In the genomic region with DNA sequence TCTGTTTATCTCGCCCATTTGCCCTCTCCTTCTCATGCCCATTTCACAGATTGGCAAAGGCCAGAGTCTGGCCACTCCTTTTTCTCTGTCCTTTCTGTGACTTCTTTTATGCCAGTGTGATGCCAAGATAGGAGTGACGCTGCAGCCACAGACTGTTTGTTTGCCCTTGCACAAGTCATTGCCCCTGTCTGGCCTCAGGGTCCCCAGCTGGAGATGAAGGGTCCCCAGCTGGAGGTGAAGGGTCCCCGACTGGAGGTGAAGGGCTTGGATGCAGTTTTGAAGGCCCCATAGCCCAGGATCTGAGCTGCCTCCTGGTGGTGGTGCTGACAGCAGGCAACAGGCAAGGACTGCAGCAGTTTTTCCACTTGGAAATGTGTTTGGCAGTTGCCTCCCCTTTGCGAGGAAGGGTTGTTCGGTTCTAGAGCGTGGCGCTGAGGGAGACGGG, we compare ENCODE assay signal across 9 cellular contexts. TPM values are rescaled to one million over a fixed set of nuclear protein-coding genes. Genes with fewer than 3 reads are reported as not detected.
A peak's percentile ranks its signal among the peaks of the same experiment; 100 is the strongest.
DNase-seq lines count a peak whose midpoint lies in the region; ATAC-seq, FAIRE-seq and TF ChIP-seq lines count a peak whose summit lies in the region.
"Had no signal": no experiment of that assay in that cellular context is flagged by ENCODE, and none has a peak within 500 bp of the region (broad histone marks: within the 10 kb centered on the region; RNA-seq: fewer than 3 reads in every experiment).

No MANE protein-coding gene starts in this region.

- TF ChIP-seq CTCF in AG04450 (IDR thresholded peaks at IDR 0.05; ENCODE audit: low read depth, low read length) (peak; percentile 91), chondrocyte (IDR thresholded peaks at IDR 0.05) (peak; percentile 77), HepG2 (CRISPR knock-in tag; IDR thresholded peaks at IDR 0.05) (peak; percentile 60), lower leg skin (IDR thresholded peaks at IDR 0.05) (no peak)

- POLR2A ChIA-PET in AG04450 (lab: Yijun Ruan, JAX), result interaction anchor here (0.6 to 3.8 kb wide), 4 partner anchors 23 to 56 kb away, joined by 3 to 15 read pairs (median 5); no protein-coding TSS in a partner anchor
- POLR2A ChIA-PET in HepG2 (lab: Yijun Ruan, JAX), result no interaction called here
- POLR2A ChIA-PET in naive thymus-derived CD4-positive, alpha-beta T cell (lab: Charles Lee), result no interaction called here

- TF ChIP-seq EP300 in HepG2 (IDR thresholded peaks at IDR 0.05; ENCODE audit: low read depth in 2 of 2, low read length in 2 of 2), result no peak
- no peak for TF ChIP-seq EP300 in HepG2 (CRISPR knock-in tag; IDR thresholded peaks at IDR 0.05; ENCODE audit: borderline replicate concordance)

- H3K79me2 ChIP-seq in HepG2 (ENCODE audit: insufficient read depth, low read length), result no peaks in the 10 kb centered on the region

- no TSS peak for BruUV-seq in HepG2 (replicated peaks; lab: Mats Ljungman, UMichigan)

- intact Hi-C loops in HepG2 (cut with micrococcal nuclease; ENCODE audit: unreplicated experiment), result loop anchor here (1.0 kb wide), 1 partner anchor 365 kb away; no protein-coding TSS in a partner anchor
- intact Hi-C loops in naive thymus-derived CD4-positive, alpha-beta T cell (cut with micrococcal nuclease), result no loop called here
- intact Hi-C loops in activated CD4-positive, alpha-beta T cell treated with anti-CD3 and anti-CD28 coated beads, Interleukin-2, amount 10 ng/mL, durations not matched to agents 24 days and 14 days (cut with micrococcal nuclease), result no loop called here
- intact Hi-C loops in lower leg skin (cut with DNase I; ENCODE audit: low total_unique reads), result no loop called here

- H3K4me1 ChIP-seq in HUES64 (ENCODE audit: insufficient read depth, low read length) (peaks cover 28% of the 10 kb centered on the region), HepG2 (ENCODE audit: insufficient read depth, low read length) (peaks cover 13% of the 10 kb centered on the region)
- no peaks in the 10 kb centered on the region for H3K4me1 ChIP-seq in naive thymus-derived CD4-positive, alpha-beta T cell (ENCODE audit: control insufficient read depth in 2 of 2, insufficient read depth in 2 of 2, low read length in 2 of 2)

- peaks cover 78% of the 10 kb centered on the region for H3K4me1 Mint-ChIP-seq in chondrocyte (ENCODE audit: low read depth)
- H3K4me1 Mint-ChIP-seq in naive thymus-derived CD4-positive, alpha-beta T cell, result peaks cover 0 to 7% (median 0%) of the 10 kb centered on the region in 7 donors
- H3K4me1 Mint-ChIP-seq in activated CD4-positive, alpha-beta T cell treated with anti-CD3 and anti-CD28 coated beads, Interleukin-2, amount 10 ng/mL, durations not matched to agents 24 days and 14 days, result peaks cover 1% of the 10 kb centered on the region
- H3K4me1 Mint-ChIP-seq: memory B cell had no signal

- no peaks in the 10 kb centered on the region for H3K36me3 Mint-ChIP-seq in chondrocyte (ENCODE audit: low read depth)
- H3K36me3 Mint-ChIP-seq in naive thymus-derived CD4-positive, alpha-beta T cell, result no peaks in the 10 kb centered on the region
- no peaks in the 10 kb centered on the region for H3K36me3 Mint-ChIP-seq in activated CD4-positive, alpha-beta T cell treated with anti-CD3 and anti-CD28 coated beads, Interleukin-2, amount 10 ng/mL, durations not matched to agents 24 days and 14 days (ENCODE audit: low read depth)
- H3K36me3 Mint-ChIP-seq: memory B cell had no signal

- DNase-seq in AG04450 (ENCODE audit: low read depth, low spot score) (no peak), chondrocyte (ENCODE audit: low spot score) (no peak), HepG2 (ENCODE audit: low spot score) (peak; percentile 10), lower leg skin (ENCODE audit: low spot score in 2 of 2) (no peak), RKO (ENCODE audit: low spot score) (no peak)
- no peak for DNase-seq in naive thymus-derived CD4-positive, alpha-beta T cell
- no peak for DNase-seq in activated CD4-positive, alpha-beta T cell treated with anti-CD3 and anti-CD28 coated beads, Interleukin-2, amount 10 ng/mL, durations not matched to agents 24 days and 14 days

- H3K27ac Mint-ChIP-seq in chondrocyte (ENCODE audit: unreplicated experiment), result peak overlapping the region; percentile 99
- no peak overlapping the region for H3K27ac Mint-ChIP-seq in naive thymus-derived CD4-positive, alpha-beta T cell
- no peak overlapping the region for H3K27ac Mint-ChIP-seq in activated CD4-positive, alpha-beta T cell treated with anti-CD3 and anti-CD28 coated beads, Interleukin-2, amount 10 ng/mL, durations not matched to agents 24 days and 14 days
- H3K27ac Mint-ChIP-seq: memory B cell had no signal

- TF ChIP-seq RAD21 in HepG2 (CRISPR knock-in tag; IDR thresholded peaks at IDR 0.05), result no peak

- peak; percentile 53 for ATAC-seq in HepG2
- ATAC-seq in naive thymus-derived CD4-positive, alpha-beta T cell, result no peak

- H3K9me3 ChIP-seq in AG04450 (ENCODE audit: control insufficient read depth, insufficient read depth, low read length), result no peaks in the 10 kb centered on the region; the same call in 1 of the 2 replicates
- H3K9me3 ChIP-seq in HUES64 (ENCODE audit: insufficient read depth, low read depth, low read length), result no peaks in the 10 kb centered on the region
- no peaks in the 10 kb centered on the region for H3K9me3 ChIP-seq in HepG2 (ENCODE audit: low read length)
- no peaks in the 10 kb centered on the region for H3K9me3 ChIP-seq in naive thymus-derived CD4-positive, alpha-beta T cell (ENCODE audit: control insufficient read depth in 2 of 3, low read length in 3 of 3)

- WGBS in HUES64, result 62% methylated on average over 8 of the region's 8 CpGs
- 13% methylated on average over 3 of the region's 8 CpGs for WGBS in HepG2 (ENCODE audit: low lambda C conversion rate)
- WGBS in lower leg skin, 2 donors, result 58 to 66% methylated on average over 8 of the region's 8 CpGs

- H3K9ac ChIP-seq in HUES64 (ENCODE audit: low read depth, low read length), result no peak overlapping the region
- H3K9ac ChIP-seq in HepG2 (ENCODE audit: insufficient read depth, low read depth, low read length), result no peak overlapping the region

- in situ Hi-C loops in HepG2 (cut with HindIII; ENCODE audit: extremely low pct_ligation_motif_present, low pct_unique_long_range_greater_than_20kb), result no loop called here

- H3K27me3 ChIP-seq in AG04450 (ENCODE audit: control insufficient read depth, insufficient read depth, low read length), result no peaks in the 10 kb centered on the region
- no peaks in the 10 kb centered on the region for H3K27me3 ChIP-seq in HUES64 (ENCODE audit: insufficient read depth, low read length)
- H3K27me3 ChIP-seq in HepG2 (ENCODE audit: control insufficient read depth in 1 of 2, insufficient read depth in 2 of 2, low read length in 2 of 2), result peaks cover 0 to 7% of the 10 kb centered on the region in 2 experiments; a peak in 2 of 5 replicates
- no peaks in the 10 kb centered on the region for H3K27me3 ChIP-seq in naive thymus-derived CD4-positive, alpha-beta T cell (ENCODE audit: control insufficient read depth in 2 of 2, insufficient read depth in 2 of 2, low read length in 2 of 2)

- H3K36me3 ChIP-seq in HUES64 (ENCODE audit: insufficient read depth, low read length) (no peaks in the 10 kb centered on the region), HepG2 (replicated peaks in 1 of 2; ENCODE audit: control insufficient read depth in 1 of 2, insufficient read depth in 2 of 2, low read length in 2 of 2) (no peaks in the 10 kb centered on the region)
- no peaks in the 10 kb centered on the region for H3K36me3 ChIP-seq in naive thymus-derived CD4-positive, alpha-beta T cell (ENCODE audit: control insufficient read depth in 2 of 3, insufficient read depth in 3 of 3, low read length in 3 of 3)

- no peak for FAIRE-seq in HepG2 (lab: Jason Lieb, UNC)

- no peak overlapping the region for H3K4me2 ChIP-seq in HepG2 (ENCODE audit: low read depth, low read length)

- H3K27me3 Mint-ChIP-seq in chondrocyte (ENCODE audit: low read depth), result no peaks in the 10 kb centered on the region
- no peaks in the 10 kb centered on the region for H3K27me3 Mint-ChIP-seq in naive thymus-derived CD4-positive, alpha-beta T cell
- no peaks in the 10 kb centered on the region for H3K27me3 Mint-ChIP-seq in activated CD4-positive, alpha-beta T cell treated with anti-CD3 and anti-CD28 coated beads, Interleukin-2, amount 10 ng/mL, durations not matched to agents 24 days and 14 days

- no peaks in the 10 kb centered on the region for H3K9me3 Mint-ChIP-seq in chondrocyte (ENCODE audit: low read depth)
- peaks cover 0 to 1% (median 0%) of the 10 kb centered on the region in 11 donors for H3K9me3 Mint-ChIP-seq in naive thymus-derived CD4-positive, alpha-beta T cell
- no peaks in the 10 kb centered on the region for H3K9me3 Mint-ChIP-seq in activated CD4-positive, alpha-beta T cell treated with anti-CD3 and anti-CD28 coated beads, Interleukin-2, amount 10 ng/mL, durations not matched to agents 24 days and 14 days
- H3K9me3 Mint-ChIP-seq: memory B cell had no signal

- no peak for TF ChIP-seq POLR2A in HepG2 (IDR thresholded peaks at IDR 0.05; ENCODE audit: insufficient read depth in 1 of 2, low read depth in 2 of 2, low read length in 2 of 2)
- TF ChIP-seq POLR2A in lower leg skin (IDR thresholded peaks at IDR 0.05), result no peak

- CTCF ChIA-PET in AG04450 (lab: Charles Lee), result interaction anchor here (0.5 to 4.4 kb wide), 6 partner anchors 13 to 471 kb away, joined by 3 to 38 read pairs (median 4); no protein-coding TSS in a partner anchor
- CTCF ChIA-PET in HepG2 (lab: Yijun Ruan, JAX; ENCODE audit: low intra/inter-chr PET ratio, low total read pairs), result interaction anchor here (1.3 kb wide), 1 partner anchor 343 kb away, joined by 5 read pairs; no protein-coding TSS in a partner anchor
- CTCF ChIA-PET in naive thymus-derived CD4-positive, alpha-beta T cell (lab: Charles Lee), result no interaction called here

- H3K4me3 ChIP-seq in AG04450 (ENCODE audit: low read depth, low read length) (no peak overlapping the region), HUES64 (ENCODE audit: low read length) (no peak overlapping the region), HepG2 (replicated peaks in 1 of 3; ENCODE audit: insufficient read depth in 1 of 3, low read depth in 2 of 3, low read length in 3 of 3) (no peak overlapping the region), lower leg skin (ENCODE audit: low read depth, poor library complexity, severe bottlenecking) (no peak overlapping the region)
- no peak overlapping the region for H3K4me3 ChIP-seq in naive thymus-derived CD4-positive, alpha-beta T cell (ENCODE audit: low read length)

- H4K20me1 ChIP-seq in HepG2 (ENCODE audit: insufficient read depth, low read length), result no peaks in the 10 kb centered on the region

- H3K27ac ChIP-seq in AG04450 (ENCODE audit: low read depth, low read length) (peak overlapping the region; percentile 77), HUES64 (ENCODE audit: low read depth, low read length) (peak overlapping the region; percentile 94; the same call in 1 of the 2 replicates), HepG2 (ENCODE audit: extremely low read length, insufficient read depth, low read length) (no peak overlapping the region)
- no peak overlapping the region for H3K27ac ChIP-seq in naive thymus-derived CD4-positive, alpha-beta T cell (ENCODE audit: low read depth, low read length)

- no peak overlapping the region for H2AFZ ChIP-seq in HepG2 (ENCODE audit: low read length)

- peak overlapping the region; percentile 31 for H3K4me3 Mint-ChIP-seq in chondrocyte (ENCODE audit: unreplicated experiment)
- H3K4me3 Mint-ChIP-seq in naive thymus-derived CD4-positive, alpha-beta T cell, result no peak overlapping the region
- H3K4me3 Mint-ChIP-seq in activated CD4-positive, alpha-beta T cell treated with anti-CD3 and anti-CD28 coated beads, Interleukin-2, amount 10 ng/mL, durations not matched to agents 24 days and 14 days, result no peak overlapping the region
- H3K4me3 Mint-ChIP-seq: memory B cell had no signal

RNA-seq across cellular contexts. Expression of gene SLC29A3, which starts 50.8 kb away (rescaled TPM):
- polyA plus RNA-seq in AG04450 (2011; rRNA removed) (2.4 and 3.8 TPM in 2 replicates), HepG2 (2011; rRNA removed) (11.8 and 14.4 TPM in 2 replicates)
- polyA minus RNA-seq in AG04450 (2011; rRNA and poly(A)+ RNA removed), result 3.6 and 4.4 TPM in 2 replicates
- 10.5 TPM for polyA plus RNA-seq in HUES64 (2013, experiment 1 of 2)
- polyA plus RNA-seq in HUES64 (2013, experiment 2 of 2), result 10.5 TPM
- total RNA-seq in chondrocyte (2.4 to 3.8 TPM (median 2.7 TPM) in 3 replicates), HepG2 (2016; rRNA removed; fragmentation: Illumina TruSeq; extraction: Trizol) (5.3 and 8.6 TPM in 2 replicates), lower leg skin (1 to 10 TPM; 1.1 to 5.7 (median 2.6) TPM)
- 3.3 and 4.1 TPM in 2 replicates for total RNA-seq in HepG2 (2016; cell fraction: cytosol; rRNA removed; fragmentation: Illumina TruSeq; extraction: Trizol; ENCODE audit: low read depth)
- total RNA-seq in HepG2 (2016; cell fraction: insoluble cytoplasmic fraction; rRNA removed; fragmentation: Illumina TruSeq; extraction: Trizol), result 5.0 and 9.4 TPM in 2 replicates
- 6.3 and 7.6 TPM in 2 replicates for total RNA-seq in HepG2 (2016; cell fraction: membrane; rRNA removed; fragmentation: Illumina TruSeq; extraction: Trizol)
- 9.6 and 10.1 TPM in 2 replicates for total RNA-seq in HepG2 (2016; cell fraction: nucleus; rRNA removed; fragmentation: Illumina TruSeq; extraction: Trizol)
- 11.4 and 13.2 TPM in 2 replicates for polyA plus RNA-seq in HepG2 (2011; cell fraction: cytosol; rRNA removed)
- 10.9 and 11.3 TPM in 2 replicates for polyA plus RNA-seq in HepG2 (2011; cell fraction: nucleus; rRNA removed)
- polyA plus RNA-seq in HepG2 (2012), result 13.5 and 17.5 TPM in 2 replicates
- 5.1 and 5.8 TPM in 2 replicates for polyA plus RNA-seq in HepG2 (2016; cell fraction: cytosol; fragmentation: Illumina TruSeq; extraction: Trizol; ENCODE audit: low read depth)
- 6.5 and 10.2 TPM in 2 replicates for polyA plus RNA-seq in HepG2 (2016; cell fraction: insoluble cytoplasmic fraction; fragmentation: Illumina TruSeq; extraction: Trizol; ENCODE audit: low read depth)
- 8.9 and 9.6 TPM in 2 replicates for polyA plus RNA-seq in HepG2 (2016; cell fraction: membrane; fragmentation: Illumina TruSeq; extraction: Trizol; ENCODE audit: low read depth)
- 19.0 and 21.6 TPM in 2 replicates for polyA plus RNA-seq in HepG2 (2016; cell fraction: nucleus; fragmentation: Illumina TruSeq; extraction: Trizol; ENCODE audit: insufficient read depth, low read depth)
- 18.5 and 33.8 TPM in 2 replicates for polyA minus RNA-seq in HepG2 (2011; rRNA and poly(A)+ RNA removed; ENCODE audit: low replicate concordance)
- 8.6 and 10.2 TPM in 2 replicates for polyA minus RNA-seq in HepG2 (2011; cell fraction: cytosol; rRNA and poly(A)+ RNA removed)
- 11.1 and 12.4 TPM in 2 replicates for polyA minus RNA-seq in HepG2 (2011; cell fraction: nucleus; rRNA and poly(A)+ RNA removed)
- 1 to 10 TPM; 3.5 to 7.2 (median 5.1) TPM for total RNA-seq in naive thymus-derived CD4-positive, alpha-beta T cell
- 10 to 100 TPM in 1 of 2 donors, 1 to 10 TPM in 1; 4.8 to 11.2 TPM for polyA plus RNA-seq in naive thymus-derived CD4-positive, alpha-beta T cell
- total RNA-seq in activated CD4-positive, alpha-beta T cell treated with anti-CD3 and anti-CD28 coated beads, Interleukin-2, amount 10 ng/mL, durations not matched to agents 24 days and 14 days, result 5.6 and 6.0 TPM in 2 replicates

RNA-seq across cellular contexts. Expression of gene UNC5B, which starts 55.9 kb away (rescaled TPM):
- polyA plus RNA-seq in AG04450 (2011; rRNA removed), result 8.1 and 10.2 TPM in 2 replicates
- polyA minus RNA-seq in AG04450 (2011; rRNA and poly(A)+ RNA removed), result 9.0 and 10.9 TPM in 2 replicates
- polyA plus RNA-seq in HUES64 (2013, experiment 1 of 2), result 14.5 TPM
- polyA plus RNA-seq in HUES64 (2013, experiment 2 of 2), result 13.3 TPM
- 36.4 to 61.1 TPM (median 57.9 TPM) in 3 replicates for total RNA-seq in chondrocyte
- total RNA-seq in HepG2 (2016; rRNA removed; fragmentation: Illumina TruSeq; extraction: Trizol), result 0.07 TPM in 1 of 2 replicates, not detected in the other
- not detected in 2 replicates for total RNA-seq in HepG2 (2016; cell fraction: cytosol; rRNA removed; fragmentation: Illumina TruSeq; extraction: Trizol; ENCODE audit: low read depth)
- 0.04 TPM in 1 of 2 replicates, not detected in the other for total RNA-seq in HepG2 (2016; cell fraction: insoluble cytoplasmic fraction; rRNA removed; fragmentation: Illumina TruSeq; extraction: Trizol)
- total RNA-seq in HepG2 (2016; cell fraction: membrane; rRNA removed; fragmentation: Illumina TruSeq; extraction: Trizol), result not detected in 2 replicates
- 0.06 TPM in 2 replicates for total RNA-seq in HepG2 (2016; cell fraction: nucleus; rRNA removed; fragmentation: Illumina TruSeq; extraction: Trizol)
- polyA plus RNA-seq in HepG2 (2011; rRNA removed), result 0.07 and 0.13 TPM in 2 replicates
- polyA plus RNA-seq in HepG2 (2011; cell fraction: cytosol; rRNA removed), result 0.05 and 0.08 TPM in 2 replicates
- 0.21 and 0.24 TPM in 2 replicates for polyA plus RNA-seq in HepG2 (2011; cell fraction: nucleus; rRNA removed)
- 0.13 and 0.21 TPM in 2 replicates for polyA plus RNA-seq in HepG2 (2012)
- polyA plus RNA-seq in HepG2 (2016; cell fraction: cytosol; fragmentation: Illumina TruSeq; extraction: Trizol; ENCODE audit: low read depth), result not detected in 2 replicates
- 0.04 TPM in 1 of 2 replicates, not detected in the other for polyA plus RNA-seq in HepG2 (2016; cell fraction: insoluble cytoplasmic fraction; fragmentation: Illumina TruSeq; extraction: Trizol; ENCODE audit: low read depth)
- polyA plus RNA-seq in HepG2 (2016; cell fraction: membrane; fragmentation: Illumina TruSeq; extraction: Trizol; ENCODE audit: low read depth), result 0.02 TPM in 1 of 2 replicates, not detected in the other
- 0.07 and 0.16 TPM in 2 replicates for polyA plus RNA-seq in HepG2 (2016; cell fraction: nucleus; fragmentation: Illumina TruSeq; extraction: Trizol; ENCODE audit: insufficient read depth, low read depth)
- polyA minus RNA-seq in HepG2 (2011; rRNA and poly(A)+ RNA removed; ENCODE audit: low replicate concordance), result 0.38 and 7.2 TPM in 2 replicates
- 0.10 TPM in 1 of 2 replicates, not detected in the other for polyA minus RNA-seq in HepG2 (2011; cell fraction: cytosol; rRNA and poly(A)+ RNA removed)
- polyA minus RNA-seq in HepG2 (2011; cell fraction: nucleus; rRNA and poly(A)+ RNA removed), result 0.12 and 0.13 TPM in 2 replicates
- total RNA-seq in naive thymus-derived CD4-positive, alpha-beta T cell, result under 1 TPM in 2 of 5 experiments, not detected in 3; 0.08 TPM
- polyA plus RNA-seq in naive thymus-derived CD4-positive, alpha-beta T cell, result not detected
- 0.02 and 0.14 TPM in 2 replicates for total RNA-seq in activated CD4-positive, alpha-beta T cell treated with anti-CD3 and anti-CD28 coated beads, Interleukin-2, amount 10 ng/mL, durations not matched to agents 24 days and 14 days
- total RNA-seq in lower leg skin, result 10 to 100 TPM in 1 of 4 donors, 1 to 10 TPM in 3; 4.2 to 17.6 (median 8.0) TPM

Comparison
In these comparisons a context has a peak if more than half of its experiments do, and no peak if none do; other contexts are left out.
1. H3K27ac ChIP-seq: peak in AG04450 (single experiment) and HUES64 (single experiment); none in HepG2 (single experiment) and naive thymus-derived CD4-positive, alpha-beta T cell (single experiment).
2. CTCF ChIP-seq: peak in AG04450 (single experiment), chondrocyte (single experiment) and HepG2 (single experiment); none in lower leg skin (0 of 3).